10 cellular contexts compared by ENCODE assay signal in the genomic region with DNA sequence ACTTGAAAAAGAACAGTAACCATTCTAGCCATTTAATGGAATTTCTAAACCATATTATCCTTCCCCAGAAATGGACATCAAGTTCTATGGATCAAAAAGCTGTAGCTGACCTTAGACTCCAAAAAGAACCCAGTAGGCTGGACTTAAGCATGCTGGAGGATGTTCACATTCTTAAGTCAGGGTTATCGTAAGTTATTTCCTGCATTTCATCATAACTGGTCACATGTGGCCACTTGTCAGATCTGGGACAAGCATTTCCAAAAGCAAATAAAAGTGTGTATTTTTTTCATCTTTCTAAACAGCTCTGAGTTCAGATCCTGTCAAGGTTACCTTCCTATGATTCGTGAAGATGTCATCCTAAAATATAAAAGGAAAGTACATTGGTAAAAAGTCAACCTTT.
A peak's percentile ranks its signal among the peaks of the same experiment; 100 is the strongest.
DNase-seq lines count a peak whose midpoint lies in the region; ATAC-seq and TF ChIP-seq lines count a peak whose summit lies in the region.
"Had no signal": no experiment of that assay in that cellular context is flagged by ENCODE, and none has a peak within 500 bp of the region (broad histone marks: within the 10 kb centered on the region; RNA-seq: fewer than 3 reads in every experiment).

No MANE protein-coding gene starts in this region.

- H3K27me3 ChIP-seq in hepatocyte = no peaks in the 10 kb centered on the region
- no peaks in the 10 kb centered on the region for H3K27me3 ChIP-seq in upper lobe of left lung

- ATAC-seq in activated CD8-positive, alpha-beta T cell treated with anti-CD3 and anti-CD28 coated beads, Interleukin-2, amount 10 ng/mL, durations not matched to agents 7 days and 5 days = no peak
- ATAC-seq in upper lobe of left lung (ENCODE audit: low FRiP score in 2 of 2) (peak in 1 of 2 donors; percentile 58), GM19351 (IDR thresholded peaks at IDR 0.05; ENCODE audit: unreplicated experiment) (no peak)

- TF ChIP-seq EP300 in upper lobe of left lung (IDR thresholded peaks at IDR 0.05) = peak in 1 of 4 donors; percentile 44

- peaks cover 10% of the 10 kb centered on the region for H3K9me3 Mint-ChIP-seq in activated naive CD4-positive, alpha-beta T cell treated with anti-CD3 and anti-CD28 coated beads, Interleukin-2, amount 50 U/mL, for 24 hours
- H3K9me3 Mint-ChIP-seq in activated CD8-positive, alpha-beta T cell treated with anti-CD3 and anti-CD28 coated beads, Interleukin-2, amount 10 ng/mL, durations not matched to agents 7 days and 5 days (ENCODE audit: insufficient read depth) = no peaks in the 10 kb centered on the region

- WGBS in hepatocyte (ENCODE audit: low lambda C conversion rate, missing lambda C conversion rate) = 85% methylated on average over 2 of the region's 2 CpGs
- WGBS in upper lobe of left lung, 2 donors = 27 to 46% methylated on average over 2 of the region's 2 CpGs

- no peaks in the 10 kb centered on the region for H3K79me2 ChIP-seq in hepatocyte

- no peaks in the 10 kb centered on the region for H3K9me2 ChIP-seq in hepatocyte (replicated peaks; ENCODE audit: insufficient read depth)

- H4K20me1 ChIP-seq in hepatocyte (ENCODE audit: insufficient read depth, poor library complexity, severe bottlenecking) = no peaks in the 10 kb centered on the region

- TF ChIP-seq CTCF in hepatocyte (IDR thresholded peaks at IDR 0.05; ENCODE audit: poor library complexity) (no peak), upper lobe of left lung (IDR thresholded peaks at IDR 0.05) (no peak)

- H3K27me3 Mint-ChIP-seq in activated naive CD4-positive, alpha-beta T cell treated with anti-CD3 and anti-CD28 coated beads, Interleukin-2, amount 50 U/mL, for 24 hours = no peaks in the 10 kb centered on the region
- no peaks in the 10 kb centered on the region for H3K27me3 Mint-ChIP-seq in activated CD8-positive, alpha-beta T cell treated with anti-CD3 and anti-CD28 coated beads, Interleukin-2, amount 10 ng/mL, durations not matched to agents 7 days and 5 days (ENCODE audit: low read depth)

- H3K4me1 ChIP-seq in hepatocyte (ENCODE audit: insufficient read depth) = peaks cover 15% of the 10 kb centered on the region
- H3K4me1 ChIP-seq in upper lobe of left lung = peaks cover 15 to 33% (median 20%) of the 10 kb centered on the region in 4 donors

- peaks cover 93% of the 10 kb centered on the region for H3K4me1 Mint-ChIP-seq in activated naive CD4-positive, alpha-beta T cell treated with anti-CD3 and anti-CD28 coated beads, Interleukin-2, amount 50 U/mL, for 24 hours
- H3K4me1 Mint-ChIP-seq in activated CD8-positive, alpha-beta T cell treated with anti-CD3 and anti-CD28 coated beads, Interleukin-2, amount 10 ng/mL, durations not matched to agents 7 days and 5 days (ENCODE audit: low read depth) = peaks cover 81% of the 10 kb centered on the region

- DNase-seq in activated naive CD4-positive, alpha-beta T cell treated with Interleukin-2 at 50 U/mL for 16 hours = no peak
- DNase-seq in activated CD8-positive, alpha-beta T cell treated with anti-CD3 and anti-CD28 coated beads, Interleukin-2, amount 10 ng/mL, durations not matched to agents 7 days and 5 days = no peak
- DNase-seq in hepatocyte (ENCODE audit: low spot score) (no peak), upper lobe of left lung (peak in 1 of 2 donors; percentile 37), hippocampal formation (lab: John Stamatoyannopoulos, UW) (no peak)
- no peak for DNase-seq in stimulated activated CD4-positive, alpha-beta T cell treated with anti-CD3 and anti-CD28 coated beads, Interleukin-4, amount 100 ng/mL, for 1 hour
- DNase-seq: C1 segment of cervical spinal cord had no signal

- no peak overlapping the region for H3K4me3 ChIP-seq in hepatocyte
- no peak overlapping the region for H3K4me3 ChIP-seq in upper lobe of left lung
- H3K4me3 ChIP-seq: coronary artery had no signal

- CTCF ChIA-PET in activated CD8-positive, alpha-beta T cell treated with anti-CD3 and anti-CD28 coated beads, Interleukin-2, amount 10 ng/mL, durations not matched to agents 7 days and 5 days (lab: Charles Lee) = interaction anchor here (0.5 to 5.3 kb wide), 12 partner anchors 9 to 281 kb away, joined by 3 to 29 read pairs (median 6); no protein-coding TSS in a partner anchor

- peaks cover 7% of the 10 kb centered on the region for H3K36me3 Mint-ChIP-seq in activated naive CD4-positive, alpha-beta T cell treated with anti-CD3 and anti-CD28 coated beads, Interleukin-2, amount 50 U/mL, for 24 hours
- H3K36me3 Mint-ChIP-seq in activated CD8-positive, alpha-beta T cell treated with anti-CD3 and anti-CD28 coated beads, Interleukin-2, amount 10 ng/mL, durations not matched to agents 7 days and 5 days (ENCODE audit: low read depth) = peaks cover 22% of the 10 kb centered on the region

- H3K27ac Mint-ChIP-seq in activated naive CD4-positive, alpha-beta T cell treated with anti-CD3 and anti-CD28 coated beads, Interleukin-2, amount 50 U/mL, for 24 hours = peak overlapping the region; percentile 100
- H3K27ac Mint-ChIP-seq in activated CD8-positive, alpha-beta T cell treated with anti-CD3 and anti-CD28 coated beads, Interleukin-2, amount 10 ng/mL, durations not matched to agents 7 days and 5 days = peak overlapping the region; percentile 77

- POLR2A ChIA-PET in activated CD8-positive, alpha-beta T cell treated with anti-CD3 and anti-CD28 coated beads, Interleukin-2, amount 10 ng/mL, durations not matched to agents 7 days and 5 days (lab: Charles Lee) = interaction anchor here (0.7 to 2.5 kb wide), 9 partner anchors 16 to 429 kb away, joined by 3 to 28 read pairs (median 4); a partner anchor contains a TSS

- H3K9me3 ChIP-seq in hepatocyte (ENCODE audit: low read depth) (no peaks in the 10 kb centered on the region), upper lobe of left lung (no peaks in the 10 kb centered on the region)

- H3K27ac ChIP-seq in hepatocyte (peak overlapping the region; percentile 86), upper lobe of left lung (peak overlapping the region; percentile 71 to 79 (median 76))
- H3K27ac ChIP-seq: coronary artery had no signal

- H3K36me3 ChIP-seq in hepatocyte (replicated peaks; ENCODE audit: insufficient read depth, low read depth) (no peaks in the 10 kb centered on the region), upper lobe of left lung (no peaks in the 10 kb centered on the region)

- no peak overlapping the region for H3K4me2 ChIP-seq in hepatocyte

- H2AFZ ChIP-seq in hepatocyte = no peak overlapping the region

- peak overlapping the region; percentile 33 for H3K4me3 Mint-ChIP-seq in activated naive CD4-positive, alpha-beta T cell treated with anti-CD3 and anti-CD28 coated beads, Interleukin-2, amount 50 U/mL, for 24 hours
- peak overlapping the region; percentile 16 for H3K4me3 Mint-ChIP-seq in activated CD8-positive, alpha-beta T cell treated with anti-CD3 and anti-CD28 coated beads, Interleukin-2, amount 10 ng/mL, durations not matched to agents 7 days and 5 days

- no peak for TF ChIP-seq POLR2A in upper lobe of left lung (IDR thresholded peaks at IDR 0.05)
